In genomic region chr10:12413369-12413711, GRCh38 we compare ENCODE assay signal across 22 cellular contexts.
DNase-seq lines count a peak whose midpoint lies in the region; ATAC-seq lines count a peak whose summit lies in the region.
"Had no signal": no experiment of that assay in that cellular context is flagged by ENCODE, and none has a peak within 500 bp of the region (broad histone marks: within the 10 kb centered on the region; RNA-seq: fewer than 3 reads in every experiment).

No MANE protein-coding gene starts in this region.

- CTCF ChIA-PET in activated CD4-positive, alpha-beta memory T cell treated with anti-CD3 and anti-CD28 coated beads, Interleukin-2, amount 10 ng/mL, durations not matched to agents 7 days and 5 days (lab: Charles Lee): no interaction called here

- DNase-seq in stimulated activated naive CD8-positive, alpha-beta T cell treated with anti-CD3 and anti-CD28 coated beads, Interleukin-15, Interleukin-2, amounts not matched to agents 100 U/mL and 50 U/mL, for 24 hours: no peak
- DNase-seq in activated CD4-positive, alpha-beta memory T cell treated with anti-CD3 and anti-CD28 coated beads, Interleukin-2, amount 10 ng/mL, durations not matched to agents 7 days and 5 days: no peak
- no peak for DNase-seq in effector memory CD8-positive, alpha-beta T cell
- DNase-seq in DMS79 (lab: John Stamatoyannopoulos, UW): no peak
- DNase-seq in activated CD8-positive, alpha-beta memory T cell treated with anti-CD3 and anti-CD28 coated beads for 24 hours: no peak
- DNase-seq in H7: no peak
- DNase-seq: activated effector memory CD4-positive, alpha-beta T cell treated with anti-CD3 and anti-CD28 coated beads, Interleukin-2, amount 50 U/mL, for 16 hours; esophagus squamous epithelium; hippocampal formation; KG1; NCI-H1436; NCI-H510A; PC-3; thyroid gland had no signal

- H3K27ac Mint-ChIP-seq in stimulated activated naive CD8-positive, alpha-beta T cell treated with anti-CD3 and anti-CD28 coated beads, Interleukin-15, Interleukin-2, amounts not matched to agents 100 ng/mL and 50 ng/mL, for 24 hours: peak overlapping the region; percentile 49
- peak overlapping the region; percentile 4 for H3K27ac Mint-ChIP-seq in activated CD4-positive, alpha-beta memory T cell treated with anti-CD3 and anti-CD28 coated beads, Interleukin-2, amount 10 ng/mL, durations not matched to agents 7 days and 5 days
- H3K27ac Mint-ChIP-seq in effector memory CD8-positive, alpha-beta T cell: peak overlapping the region; percentile 0 to 1
- H3K27ac Mint-ChIP-seq: CD14-positive monocyte, GM23338, WTC11 had no signal

- ATAC-seq in stimulated activated naive CD8-positive, alpha-beta T cell treated with anti-CD3 and anti-CD28 coated beads, Interleukin-15, Interleukin-2, amounts not matched to agents 100 U/mL and 50 U/mL, for 24 hours: no peak
- ATAC-seq in effector memory CD8-positive, alpha-beta T cell (replicated peaks): peak; percentile 51
- no peak for ATAC-seq in HG03196 (IDR thresholded peaks at IDR 0.05; ENCODE audit: unreplicated experiment)
- ATAC-seq: GM23338, left lobe of liver, PC-3, Right ventricle myocardium inferior, WTC11 had no signal

- H3K4me1 Mint-ChIP-seq in stimulated activated naive CD8-positive, alpha-beta T cell treated with anti-CD3 and anti-CD28 coated beads, Interleukin-15, Interleukin-2, amounts not matched to agents 100 ng/mL and 50 ng/mL, for 24 hours (ENCODE audit: low read depth): peaks cover 52% of the 10 kb centered on the region
- peaks cover 28% of the 10 kb centered on the region for H3K4me1 Mint-ChIP-seq in activated CD4-positive, alpha-beta memory T cell treated with anti-CD3 and anti-CD28 coated beads, Interleukin-2, amount 10 ng/mL, durations not matched to agents 7 days and 5 days
- peaks cover 13 to 28% of the 10 kb centered on the region in 2 donors for H3K4me1 Mint-ChIP-seq in effector memory CD8-positive, alpha-beta T cell (ENCODE audit: low read depth in 2 of 2)
- H3K4me1 Mint-ChIP-seq: GM23338, WTC11 had no signal

- no peak overlapping the region for H3K4me3 Mint-ChIP-seq in stimulated activated naive CD8-positive, alpha-beta T cell treated with anti-CD3 and anti-CD28 coated beads, Interleukin-15, Interleukin-2, amounts not matched to agents 100 ng/mL and 50 ng/mL, for 24 hours
- H3K4me3 Mint-ChIP-seq in activated CD4-positive, alpha-beta memory T cell treated with anti-CD3 and anti-CD28 coated beads, Interleukin-2, amount 10 ng/mL, durations not matched to agents 7 days and 5 days: no peak overlapping the region
- peak overlapping the region in 1 of 2 donors; percentile 2 for H3K4me3 Mint-ChIP-seq in effector memory CD8-positive, alpha-beta T cell
- H3K4me3 Mint-ChIP-seq: CD14-positive monocyte, GM23338, WTC11 had no signal

- H3K27me3 Mint-ChIP-seq in stimulated activated naive CD8-positive, alpha-beta T cell treated with anti-CD3 and anti-CD28 coated beads, Interleukin-15, Interleukin-2, amounts not matched to agents 100 ng/mL and 50 ng/mL, for 24 hours: no peaks in the 10 kb centered on the region
- H3K27me3 Mint-ChIP-seq in activated CD4-positive, alpha-beta memory T cell treated with anti-CD3 and anti-CD28 coated beads, Interleukin-2, amount 10 ng/mL, durations not matched to agents 7 days and 5 days: no peaks in the 10 kb centered on the region
- H3K27me3 Mint-ChIP-seq in effector memory CD8-positive, alpha-beta T cell: no peaks in the 10 kb centered on the region

- H3K4me3 ChIP-seq in H7 (ENCODE audit: insufficient read depth, low read depth, low read length): no peak overlapping the region
- H3K4me3 ChIP-seq: cardiac muscle cell, esophagus squamous epithelium, GM23338, thyroid gland had no signal

- no peaks in the 10 kb centered on the region for H3K36me3 ChIP-seq in H7 (replicated peaks; ENCODE audit: control insufficient read depth, insufficient read depth, low read length)
- H3K36me3 ChIP-seq: cardiac muscle cell, esophagus squamous epithelium, thyroid gland had no signal

- H3K27me3 ChIP-seq in H7 (ENCODE audit: control insufficient read depth, insufficient read depth, low read length): no peaks in the 10 kb centered on the region
- H3K27me3 ChIP-seq: cardiac muscle cell, esophagus squamous epithelium, thyroid gland had no signal

- POLR2A ChIA-PET in activated CD4-positive, alpha-beta memory T cell treated with anti-CD3 and anti-CD28 coated beads, Interleukin-2, amount 10 ng/mL, durations not matched to agents 7 days and 5 days (lab: Charles Lee): no interaction called here

- peaks cover 5% of the 10 kb centered on the region for H3K9me3 Mint-ChIP-seq in stimulated activated naive CD8-positive, alpha-beta T cell treated with anti-CD3 and anti-CD28 coated beads, Interleukin-15, Interleukin-2, amounts not matched to agents 100 ng/mL and 50 ng/mL, for 24 hours
- H3K9me3 Mint-ChIP-seq in activated CD4-positive, alpha-beta memory T cell treated with anti-CD3 and anti-CD28 coated beads, Interleukin-2, amount 10 ng/mL, durations not matched to agents 7 days and 5 days: peaks cover 3% of the 10 kb centered on the region
- peaks cover 2 to 8% of the 10 kb centered on the region in 2 donors for H3K9me3 Mint-ChIP-seq in effector memory CD8-positive, alpha-beta T cell
- H3K9me3 Mint-ChIP-seq: GM23338 had no signal

- H3K36me3 Mint-ChIP-seq in stimulated activated naive CD8-positive, alpha-beta T cell treated with anti-CD3 and anti-CD28 coated beads, Interleukin-15, Interleukin-2, amounts not matched to agents 100 ng/mL and 50 ng/mL, for 24 hours (ENCODE audit: low read depth): peaks cover 11% of the 10 kb centered on the region
- H3K36me3 Mint-ChIP-seq in activated CD4-positive, alpha-beta memory T cell treated with anti-CD3 and anti-CD28 coated beads, Interleukin-2, amount 10 ng/mL, durations not matched to agents 7 days and 5 days (ENCODE audit: low read depth): peaks cover 20% of the 10 kb centered on the region
- peaks cover 6% of the 10 kb centered on the region for H3K36me3 Mint-ChIP-seq in effector memory CD8-positive, alpha-beta T cell (ENCODE audit: insufficient read depth)
- H3K36me3 Mint-ChIP-seq: CD14-positive monocyte, WTC11 had no signal
